Comparison of ENCODE assay signal across 9 cellular contexts in genomic region chr1:66371233-66372005, GRCh38.
DNase-seq lines count a peak whose midpoint lies in the region; ATAC-seq and TF ChIP-seq lines count a peak whose summit lies in the region.
"Had no signal": no experiment of that assay in that cellular context is flagged by ENCODE, and none has a peak within 500 bp of the region (broad histone marks: within the 10 kb centered on the region; RNA-seq: fewer than 3 reads in every experiment).

No MANE protein-coding gene starts in this region.

- H3K27me3 ChIP-seq in effector memory CD4-positive, alpha-beta T cell (replicated peaks; ENCODE audit: control insufficient read depth, insufficient read depth, low read length, poor library complexity, severe bottlenecking), result no peaks in the 10 kb centered on the region
- no peaks in the 10 kb centered on the region for H3K27me3 ChIP-seq in gastrocnemius medialis

- no peak overlapping the region for H3K4me3 ChIP-seq in effector memory CD4-positive, alpha-beta T cell (ENCODE audit: insufficient read depth, low read depth, low read length, poor library complexity, severe bottlenecking)
- no peak overlapping the region for H3K4me3 ChIP-seq in gastrocnemius medialis

- no peaks in the 10 kb centered on the region for H3K9me3 ChIP-seq in effector memory CD4-positive, alpha-beta T cell (ENCODE audit: control insufficient read depth, low read length)
- no peaks in the 10 kb centered on the region for H3K9me3 ChIP-seq in gastrocnemius medialis

- no peak for TF ChIP-seq POLR2A in gastrocnemius medialis (IDR thresholded peaks at IDR 0.05)

- H3K36me3 ChIP-seq in effector memory CD4-positive, alpha-beta T cell (ENCODE audit: control insufficient read depth, insufficient read depth, low read length), result peaks cover 52% of the 10 kb centered on the region
- peaks cover 0 to 44% of the 10 kb centered on the region in 2 donors for H3K36me3 ChIP-seq in gastrocnemius medialis

- DNase-seq in DMS53 (lab: John Stamatoyannopoulos, UW) (peak; percentile 22), DMS53 treated with DMSO at 0.1 percent for 48 hours (lab: John Stamatoyannopoulos, UW; ENCODE audit: unreplicated experiment) (no peak), HS-27A (ENCODE audit: low read depth) (peak; percentile 31), gastrocnemius medialis (no peak), NCI-H526 (lab: John Stamatoyannopoulos, UW) (no peak), NCI-H2081 treated with DMSO at 0.1 percent for 48 hours (lab: John Stamatoyannopoulos, UW) (no peak)
- no peak for DNase-seq in effector memory CD4-positive, alpha-beta T cell

- H3K4me1 ChIP-seq in effector memory CD4-positive, alpha-beta T cell (ENCODE audit: control insufficient read depth, insufficient read depth, low read length, poor library complexity, severe bottlenecking), result peaks cover 58% of the 10 kb centered on the region
- peaks cover 10 to 18% of the 10 kb centered on the region in 2 donors for H3K4me1 ChIP-seq in gastrocnemius medialis

- ATAC-seq in gastrocnemius medialis (peak; percentile 41 to 50), HG03097 (IDR thresholded peaks at IDR 0.05; ENCODE audit: low FRiP score, unreplicated experiment) (no peak)

- peak overlapping the region; percentile 67 for H3K27ac ChIP-seq in effector memory CD4-positive, alpha-beta T cell (ENCODE audit: insufficient read depth, low read length, poor library complexity, severe bottlenecking)
- peak overlapping the region; percentile 62 to 74 (median 71) for H3K27ac ChIP-seq in gastrocnemius medialis
- H3K27ac ChIP-seq: 22Rv1 had no signal

- no peak for TF ChIP-seq CTCF in gastrocnemius medialis (IDR thresholded peaks at IDR 0.05 in 4 of 5, conservative IDR thresholded peaks at IDR 0.05 in 1 of 5)

- in situ Hi-C loops in gastrocnemius medialis (cut with MboI; ENCODE audit: low sequenced_read_pairs in 4 of 4), result no loop called here

- intact Hi-C loops in gastrocnemius medialis (cut with DNase I; ENCODE audit: low total_unique reads), result no loop called here

Comparison
In these comparisons a context has a peak if more than half of its experiments do, and no peak if none do; other contexts are left out.
1. DNase-seq: peak in DMS53 (single experiment) and HS-27A (single experiment); none in DMS53 treated with DMSO at 0.1 percent for 48 hours (single experiment), effector memory CD4-positive, alpha-beta T cell (0 of 3), gastrocnemius medialis (0 of 2), NCI-H526 (0 of 2) and NCI-H2081 treated with DMSO at 0.1 percent for 48 hours (single experiment).